In genomic region chr11:130198964-130199363, GRCh38 we compare ENCODE assay signal across 24 cellular contexts. TPM values are rescaled to one million over a fixed set of nuclear protein-coding genes. Genes with fewer than 3 reads are reported as not detected.
DNase-seq lines count a peak whose midpoint lies in the region; ATAC-seq, FAIRE-seq and TF ChIP-seq lines count a peak whose summit lies in the region.
"Had no signal": no experiment of that assay in that cellular context is flagged by ENCODE, and none has a peak within 500 bp of the region (broad histone marks: within the 10 kb centered on the region; RNA-seq: fewer than 3 reads in every experiment).

No MANE protein-coding gene starts in this region.

- H3K4me1 ChIP-seq in K562 (replicated peaks in 1 of 2; ENCODE audit: control insufficient read depth in 2 of 2, insufficient read depth in 2 of 2, low read length in 2 of 2), result peaks cover 0 to 15% of the 10 kb centered on the region in 2 experiments; a peak in 2 of 5 replicates
- H3K4me1 ChIP-seq in osteoblast (ENCODE audit: insufficient read depth, low read length), result no peaks in the 10 kb centered on the region
- H3K4me1 ChIP-seq: SJCRH30, transverse colon had no signal

- no peaks in the 10 kb centered on the region for H3K36me3 ChIP-seq in K562 (ENCODE audit: control insufficient read depth, insufficient read depth, low read length)
- no peaks in the 10 kb centered on the region for H3K36me3 ChIP-seq in osteoblast (ENCODE audit: insufficient read depth, low read length)
- H3K36me3 ChIP-seq: SJCRH30 had no signal

- H3K9me3 ChIP-seq in K562 (replicated peaks; ENCODE audit: control insufficient read depth, insufficient read depth, low read depth, low read length) (no peaks in the 10 kb centered on the region), osteoblast (ENCODE audit: low read depth, low read length) (no peaks in the 10 kb centered on the region)
- H3K9me3 ChIP-seq: SJCRH30, transverse colon had no signal

- TF ChIP-seq POLR2A in K562 (conservative IDR thresholded peaks at IDR 0.05), result no peak

- H3K4me3 ChIP-seq in GM12864 (ENCODE audit: low read depth, low read length) (no peak overlapping the region), K562 (no peak overlapping the region), osteoblast (ENCODE audit: insufficient read depth, low read length) (no peak overlapping the region)
- H3K4me3 ChIP-seq: lung, SJCRH30, transverse colon had no signal

- no peak for TF ChIP-seq EP300 in K562 (IDR thresholded peaks at IDR 0.05; ENCODE audit: low read length)

- H3K9me1 ChIP-seq in K562 (ENCODE audit: control insufficient read depth, insufficient read depth, low read length), result no peaks in the 10 kb centered on the region

- H3K27me3 ChIP-seq in K562 (ENCODE audit: control insufficient read depth in 2 of 2, insufficient read depth in 2 of 2, low read length in 2 of 2) (peaks cover 56 to 89% of the 10 kb centered on the region in 2 experiments), osteoblast (ENCODE audit: insufficient read depth, low read length) (peaks cover 6% of the 10 kb centered on the region)
- H3K27me3 ChIP-seq: SJCRH30, transverse colon had no signal

- H2AFZ ChIP-seq in K562 (ENCODE audit: low read depth, low read length), result no peak overlapping the region
- no peak overlapping the region for H2AFZ ChIP-seq in osteoblast (ENCODE audit: low read length)

- H4K20me1 ChIP-seq in K562 (replicated peaks; ENCODE audit: control insufficient read depth, insufficient read depth, low read length), result peaks cover 28% of the 10 kb centered on the region
- no peaks in the 10 kb centered on the region for H4K20me1 ChIP-seq in osteoblast (ENCODE audit: insufficient read depth, low read length)

- in situ Hi-C loops in K562 (cut with MboI), result no loop called here

- H3K27ac ChIP-seq in K562 (ENCODE audit: extremely low read depth, low read depth, low read length), result no peak overlapping the region
- H3K27ac ChIP-seq in osteoblast (ENCODE audit: low read depth, low read length), result no peak overlapping the region
- H3K27ac ChIP-seq: SJCRH30, transverse colon had no signal

- TF ChIP-seq CTCF in GM12864 (IDR thresholded peaks at IDR 0.05; ENCODE audit: low read depth, low read length, missing control alignments) (peak; percentile 5), K562 (IDR thresholded peaks at IDR 0.05 in 2 of 3, conservative IDR thresholded peaks at IDR 0.05 in 1 of 3; ENCODE audit: insufficient read depth in 2 of 3, low read depth in 1 of 3, low read length in 3 of 3) (peak in 1 of 3 experiments; percentile 36; a peak in 2 of 6 replicates), osteoblast (IDR thresholded peaks at IDR 0.05; ENCODE audit: extremely low read depth, low read depth, low read length) (no peak)

- intact Hi-C loops in K562 (cut with micrococcal nuclease), result loop anchor here (5.0 kb wide), 1 partner anchor 277 kb away; no protein-coding TSS in a partner anchor

- H3K4me2 ChIP-seq in K562 (ENCODE audit: insufficient read depth, low read length), result no peak overlapping the region
- no peak overlapping the region for H3K4me2 ChIP-seq in osteoblast (ENCODE audit: insufficient read depth, low read length)

- DNase-seq in GM12864 (ENCODE audit: low read depth), result no peak
- DNase-seq in HuH-7 (ENCODE audit: low spot score), result peak; percentile 51
- DNase-seq in K562 (ENCODE audit: extremely low read depth in 1 of 4, low spot score in 3 of 4), result peak in 2 of 4 experiments; percentile 48 to 50
- peak; percentile 78 for DNase-seq in osteoblast (ENCODE audit: insufficient read length, low spot score, missing footprints)
- DNase-seq in NCI-H146 treated with DMSO at 0.1 percent for 48 hours (lab: John Stamatoyannopoulos, UW; ENCODE audit: unreplicated experiment), result no peak
- DNase-seq in HEK293T (ENCODE audit: extremely low spot score), result no peak
- DNase-seq in NCI-H1105 treated with DMSO at 0.1 percent for 48 hours (lab: John Stamatoyannopoulos, UW), result no peak
- DNase-seq: activated CD4-positive, alpha-beta T cell treated with anti-CD3 and anti-CD28 coated beads, Interleukin-2, amount 50 U/mL, for 1 hour; activated CD8-positive, alpha-beta memory T cell treated with anti-CD3 and anti-CD28 coated beads, Interleukin-2, amount 10 ng/mL, durations not matched to agents 7 days and 5 days; activated T-cell treated with anti-CD3 and anti-CD28 coated beads, Interleukin-2, amount 50 U/mL, for 4 hours; Calu3; cerebellar nuclear complex; DMS79 treated with DMSO at 0.1 percent for 48 hours; GOT3; hypothalamus; Kasumi-1; NCI-H1436 treated with DMSO at 0.1 percent for 48 hours; RPMI8226; SJCRH30; transverse colon had no signal

- H3K79me2 ChIP-seq in K562 (ENCODE audit: control insufficient read depth, insufficient read depth, low read length), result no peaks in the 10 kb centered on the region
- H3K79me2 ChIP-seq in osteoblast (ENCODE audit: insufficient read depth, low read length), result no peaks in the 10 kb centered on the region

- CTCF ChIA-PET in K562 (lab: Yijun Ruan, JAX; ENCODE audit: low intra/inter-chr PET ratio) (no interaction called here), HEK293T (lab: Yijun Ruan, JAX) (no interaction called here)

- TF ChIP-seq RAD21 in K562 (CRISPR knock-in tag; conservative IDR thresholded peaks at IDR 0.05 in 1 of 2, IDR thresholded peaks at IDR 0.05 in 1 of 2), result 0 out of 4 replicates have a peak, but pooled peaks of 1 of the 2 experiments have one; percentile 11

- WGBS in K562 (ENCODE audit: insufficient coverage, low coverage, missing lambda C conversion rate), result 3% methylated on average over 15 of the region's 15 CpGs

- peak overlapping the region in 1 of 2 experiments; percentile 26; a peak in 1 of 4 replicates for H3K9ac ChIP-seq in K562 (ENCODE audit: insufficient read depth in 1 of 2, low read depth in 2 of 2, low read length in 2 of 2)

- peak; percentile 66 for ATAC-seq in K562
- ATAC-seq: activated CD8-positive, alpha-beta memory T cell treated with anti-CD3 and anti-CD28 coated beads, Interleukin-2, amount 10 ng/mL, durations not matched to agents 7 days and 5 days; activated T-cell treated with anti-CD3 and anti-CD28 coated beads, Interleukin-2, amount 50 U/mL, for 4 hours; natural killer cell treated with Interleukin-12 subunit alpha and Interleukin-12 subunit beta and Interleukin-15 and Interleukin-18, amount 100 ng/mL, for 72 hours; stimulated activated memory B cell treated with anti-CD40 and anti-IgM and Interleukin-4, amounts not matched to agents 10 μg/mL and 1 μg/mL and 100 μg/mL, for 72 hours had no signal

- POLR2A ChIA-PET in K562 (lab: Yijun Ruan, JAX) (interaction anchor here (0.6 kb wide), 1 partner anchor 30 kb away, joined by 3 read pairs; no protein-coding TSS in a partner anchor), HEK293T (lab: Yijun Ruan, JAX) (no interaction called here)

- no TSS peak for BruUV-seq in K562 (replicated peaks; lab: Mats Ljungman, UMichigan)

- no peak for FAIRE-seq in K562 (lab: Jason Lieb, UNC)
- FAIRE-seq: GM19239 had no signal

TF ChIP-seq in K562, 482 proteins besides CTCF, POLR2A, EP300 and RAD21 (continues in another document):
- TF ChIP-seq TBP (optimal IDR thresholded peaks at IDR 0.05; ENCODE audit: low read depth, low read length), result no peak

TF ChIP-seq in HEK293T, 16 proteins besides CTCF, POLR2A, EP300 and RAD21:
- TF ChIP-seq LEF1 (IDR thresholded peaks at IDR 0.05; ENCODE audit: borderline replicate concordance) (no peak), TARDBP (IDR thresholded peaks at IDR 0.05) (no peak)

RNA-seq across cellular contexts. Expression of gene ST14, which starts 39.4 kb away (rescaled TPM):
- total RNA-seq in K562 (2011; cell fraction: chromatin; rRNA removed; ENCODE audit: low replicate concordance), result 0.23 TPM in 1 of 2 replicates, not detected in the other
- not detected in 2 replicates for total RNA-seq in K562 (2011; cell fraction: nucleolus; rRNA removed)
- 0.15 TPM in 1 of 2 replicates, not detected in the other for total RNA-seq in K562 (2011; cell fraction: nucleoplasm; rRNA removed)
- total RNA-seq in K562 (2014; rRNA removed) (not detected in 2 replicates), K562 (2014; rRNA removed; fragmentation: Illumina TruSeq; extraction: Trizol) (not detected in 2 replicates), K562 (2015; rRNA removed; fragmentation: Illumina TruSeq; extraction: Trizol) (not detected in 2 replicates), K562 (2021) (0.20 and 0.36 TPM in 2 replicates), osteoblast (under 0.01 TPM in 1 of 2 replicates, not detected in the other)
- polyA plus RNA-seq in K562 (2011; rRNA removed) (0.01 and 0.08 TPM in 2 replicates), K562 (2014; fragmentation: Illumina TruSeq; extraction: Trizol) (not detected in 2 replicates), K562 (2014; fragmentation: Nextera tagmentation; extraction: Ambion mirVana) (not detected), K562 (2014; rRNA removed) (not detected in 2 replicates)
- polyA plus RNA-seq in K562 (2011; cell fraction: cytosol; rRNA removed), result 0.01 and 0.13 TPM in 2 replicates
- polyA plus RNA-seq in K562 (2011; cell fraction: nucleus; rRNA removed), result 0.14 TPM in 1 of 2 replicates, not detected in the other
- polyA plus RNA-seq in K562 (2012), result 0.04 and 0.15 TPM in 2 replicates
- not detected in 2 replicates for polyA minus RNA-seq in K562 (2011; rRNA and poly(A)+ RNA removed)
- polyA minus RNA-seq in K562 (2011; cell fraction: cytosol; rRNA and poly(A)+ RNA removed), result not detected in 2 replicates
- polyA minus RNA-seq in K562 (2011; cell fraction: nucleus; rRNA and poly(A)+ RNA removed), result 0.27 TPM in 1 of 2 replicates, not detected in the other
- total RNA-seq: activated CD8-positive, alpha-beta memory T cell treated with anti-CD3 and anti-CD28 coated beads, Interleukin-2, amount 10 ng/mL, durations not matched to agents 7 days and 5 days had no signal

Comparison
In these comparisons a context has a peak if more than half of its experiments do, and no peak if none do; other contexts are left out.
1. DNase-seq: peak in HuH-7 (single experiment) and osteoblast (single experiment); none in GM12864 (single experiment), NCI-H146 treated with DMSO at 0.1 percent for 48 hours (single experiment), HEK293T (single experiment) and NCI-H1105 treated with DMSO at 0.1 percent for 48 hours (single experiment).